12 cellular contexts compared by ENCODE assay signal in genomic region chr16:56851671-56852400, GRCh38. TPM values are rescaled to one million over a fixed set of nuclear protein-coding genes. Genes with fewer than 3 reads are reported as not detected.
A peak's percentile ranks its signal among the peaks of the same experiment; 100 is the strongest.
DNase-seq lines count a peak whose midpoint lies in the region; ATAC-seq, FAIRE-seq and TF ChIP-seq lines count a peak whose summit lies in the region.
"Had no signal": no experiment of that assay in that cellular context is flagged by ENCODE, and none has a peak within 500 bp of the region (broad histone marks: within the 10 kb centered on the region; RNA-seq: fewer than 3 reads in every experiment).

No MANE protein-coding gene starts in this region.

- no peak for FAIRE-seq in GM12878 (lab: Jason Lieb, UNC)
- FAIRE-seq in small intestine (lab: Jason Lieb, UNC): no peak

- CTCF ChIA-PET in Calu3 (lab: Charles Lee) (no interaction called here), GM12878 (lab: Yijun Ruan, JAX) (interaction anchor here (1.2 to 2.1 kb wide), 4 partner anchors 8 to 58 kb away, joined by 3 to 8 read pairs (median 5); no protein-coding TSS in a partner anchor)

- H3K4me1 Mint-ChIP-seq in Calu3 (ENCODE audit: low read depth, unreplicated experiment): peaks cover 3% of the 10 kb centered on the region

- TF ChIP-seq CTCF in Calu3 (IDR thresholded peaks at IDR 0.05; ENCODE audit: unreplicated experiment) (peak; percentile 23), KMS-11 (conservative IDR thresholded peaks at IDR 0.05; ENCODE audit: low read depth, low read length) (peak; percentile 65), GM12878 (IDR thresholded peaks at IDR 0.05 in 2 of 3, conservative IDR thresholded peaks at IDR 0.05 in 1 of 3; ENCODE audit: control insufficient read depth in 2 of 3, extremely low read depth in 1 of 3, insufficient read depth in 1 of 3, low read depth in 3 of 3, low read length in 3 of 3) (peak; percentile 20 to 52 (median 51); a peak in 5 of 6 replicates), lower lobe of right lung (IDR thresholded peaks at IDR 0.05) (peak; percentile 14), uterus (IDR thresholded peaks at IDR 0.05) (no peak), GM20000 (IDR thresholded peaks at IDR 0.05; ENCODE audit: extremely low read depth, missing control alignments) (no peak)

- H3K79me2 ChIP-seq in KMS-11 (ENCODE audit: insufficient read depth, low read depth) (no peaks in the 10 kb centered on the region), GM12878 (ENCODE audit: control insufficient read depth, insufficient read depth, low read length) (no peaks in the 10 kb centered on the region)

- H3K9me3 ChIP-seq in GM12878 (replicated peaks; ENCODE audit: control insufficient read depth, insufficient read depth, low read length) (no peaks in the 10 kb centered on the region), lower lobe of right lung (no peaks in the 10 kb centered on the region), small intestine (ENCODE audit: control insufficient read depth, low read depth) (no peaks in the 10 kb centered on the region), uterus (no peaks in the 10 kb centered on the region)
- H3K9me3 ChIP-seq: ascending aorta had no signal

- no peak for DNase-seq in Calu3
- no peak for DNase-seq in GM12878 (ENCODE audit: low read depth, low spot score)
- DNase-seq in lower lobe of right lung: no peak
- no peak for DNase-seq in NCI-H2196 treated with DMSO at 0.1 percent for 48 hours (lab: John Stamatoyannopoulos, UW; ENCODE audit: unreplicated experiment)
- no peak for DNase-seq in small intestine
- DNase-seq in uterus: no peak
- no peak for DNase-seq in GM20000 (ENCODE audit: low spot score)
- DNase-seq: NCI-H1436 had no signal

- TF ChIP-seq POLR2A in GM12878 (IDR thresholded peaks at IDR 0.05; ENCODE audit: low read depth, low read length): no peak
- TF ChIP-seq POLR2A in uterus (IDR thresholded peaks at IDR 0.05): no peak

- no peaks in the 10 kb centered on the region for H3K9me3 Mint-ChIP-seq in Calu3 (ENCODE audit: low read depth, unreplicated experiment)

- H3K36me3 ChIP-seq in KMS-11 (ENCODE audit: insufficient read depth): no peaks in the 10 kb centered on the region
- H3K36me3 ChIP-seq in GM12878 (ENCODE audit: control insufficient read depth in 2 of 2, insufficient read depth in 2 of 2, low read length in 1 of 2): no peaks in the 10 kb centered on the region
- H3K36me3 ChIP-seq in lower lobe of right lung: no peaks in the 10 kb centered on the region
- H3K36me3 ChIP-seq in small intestine (ENCODE audit: control insufficient read depth in 2 of 2, insufficient read depth in 2 of 2, low read length in 2 of 2): no peaks in the 10 kb centered on the region
- H3K36me3 ChIP-seq in uterus: no peaks in the 10 kb centered on the region
- H3K36me3 ChIP-seq: ascending aorta had no signal

- no peak overlapping the region for H3K4me3 Mint-ChIP-seq in Calu3 (ENCODE audit: low read depth, unreplicated experiment)

- POLR2A ChIA-PET in GM12878 (lab: Charles Lee): interaction anchor here (0.6 to 0.7 kb wide), 2 partner anchors 103 to 571 kb away, joined by 5 to 7 read pairs; no protein-coding TSS in a partner anchor

- H3K27me3 ChIP-seq in KMS-11 (ENCODE audit: insufficient read depth, low read depth) (no peaks in the 10 kb centered on the region), GM12878 (replicated peaks in 1 of 2; ENCODE audit: control insufficient read depth in 2 of 2, insufficient read depth in 2 of 2, low read length in 1 of 2) (no peaks in the 10 kb centered on the region), lower lobe of right lung (ENCODE audit: low read depth) (no peaks in the 10 kb centered on the region), small intestine (ENCODE audit: control insufficient read depth in 2 of 2, insufficient read depth in 2 of 2, low read length in 2 of 2) (no peaks in the 10 kb centered on the region), uterus (no peaks in the 10 kb centered on the region)
- H3K27me3 ChIP-seq: ascending aorta had no signal

- H4K20me1 ChIP-seq in KMS-11 (ENCODE audit: insufficient read depth): no peaks in the 10 kb centered on the region
- no peaks in the 10 kb centered on the region for H4K20me1 ChIP-seq in GM12878 (ENCODE audit: control insufficient read depth, insufficient read depth)

- RAD21 ChIA-PET in GM12878 (lab: Charles Lee; ENCODE audit: unreplicated experiment): no interaction called here

- TF ChIP-seq EP300 in GM12878 (IDR thresholded peaks at IDR 0.05; ENCODE audit: borderline replicate concordance in 1 of 2, control insufficient read depth in 1 of 2, low read depth in 2 of 2, low read length in 2 of 2): no peak

- 55% methylated on average over 8 of the region's 8 CpGs for WGBS in GM12878 (ENCODE audit: insufficient coverage, insufficient replicate concordance, low lambda C conversion rate, missing lambda C conversion rate)
- WGBS in small intestine, 3 donors: 68 to 75% (median 74%) methylated on average over 8 of the region's 8 CpGs

- TF ChIP-seq RAD21 in GM12878 (IDR thresholded peaks at IDR 0.05; ENCODE audit: insufficient read depth, low read depth, low read length): no peak

- in situ Hi-C loops in GM12878 (cut with MboI): no loop called here

- H3K4me1 ChIP-seq in KMS-11 (ENCODE audit: low read depth, poor library complexity, severe bottlenecking) (peaks cover 28% of the 10 kb centered on the region), GM12878 (ENCODE audit: control insufficient read depth, insufficient read depth, low read length) (peaks cover 9% of the 10 kb centered on the region; the same call in 1 of the 2 replicates), lower lobe of right lung (peaks cover 34% of the 10 kb centered on the region), small intestine (ENCODE audit: control insufficient read depth in 2 of 2, insufficient read depth in 1 of 2, low read depth in 1 of 2, low read length in 1 of 2) (no peaks in the 10 kb centered on the region), uterus (no peaks in the 10 kb centered on the region)

- no peak overlapping the region for H3K27ac ChIP-seq in KMS-11
- H3K27ac ChIP-seq in GM12878 (ENCODE audit: control insufficient read depth, insufficient read depth): no peak overlapping the region
- H3K27ac ChIP-seq in lower lobe of right lung: no peak overlapping the region
- no peak overlapping the region for H3K27ac ChIP-seq in small intestine (ENCODE audit: low read depth in 1 of 2, low read length in 1 of 2)
- H3K27ac ChIP-seq in uterus: no peak overlapping the region
- H3K27ac ChIP-seq: ascending aorta had no signal

- H3K9ac ChIP-seq in KMS-11 (no peak overlapping the region), GM12878 (ENCODE audit: control insufficient read depth, insufficient read depth, low read length) (no peak overlapping the region)

- ATAC-seq in GM12878 (no peak), lower lobe of right lung (no peak)

- intact Hi-C loops in Calu3 (cut with micrococcal nuclease; ENCODE audit: unreplicated experiment) (no loop called here), GM12878 (cut with micrococcal nuclease; ENCODE audit: unreplicated experiment) (no loop called here), lower lobe of right lung (cut with DNase I) (no loop called here), uterus (cut with DNase I; ENCODE audit: low total_unique reads) (no loop called here)

- no peaks in the 10 kb centered on the region for H3K27me3 Mint-ChIP-seq in Calu3 (ENCODE audit: unreplicated experiment)

- H3K36me3 Mint-ChIP-seq in Calu3 (ENCODE audit: insufficient read depth, unreplicated experiment): no peaks in the 10 kb centered on the region

- BruUV-seq in Calu3 (replicated peaks; lab: Mats Ljungman, UMichigan): no TSS peak
- no TSS peak for BruUV-seq in GM12878 (replicated peaks; lab: Mats Ljungman, UMichigan)

- H3K4me2 ChIP-seq in KMS-11 (no peak overlapping the region), GM12878 (ENCODE audit: control insufficient read depth, insufficient read depth) (no peak overlapping the region)

- SMC1A ChIA-PET in GM12878 (lab: Charles Lee; ENCODE audit: uncharacterized antibody, unreplicated experiment): interaction anchor here (1.0 to 1.3 kb wide), 2 partner anchors 10 to 85 kb away, joined by 3 to 5 read pairs; no protein-coding TSS in a partner anchor

- no peak overlapping the region for H3K4me3 ChIP-seq in KMS-11 (IDR thresholded peaks at IDR 0.05; ENCODE audit: insufficient read depth, low read depth, low read length)
- no peak overlapping the region for H3K4me3 ChIP-seq in GM12878
- no peak overlapping the region for H3K4me3 ChIP-seq in lower lobe of right lung
- no peak overlapping the region for H3K4me3 ChIP-seq in small intestine (ENCODE audit: low read depth in 1 of 2, low read length in 2 of 2)
- no peak overlapping the region for H3K4me3 ChIP-seq in uterus
- H3K4me3 ChIP-seq: ascending aorta had no signal

- no peak overlapping the region for H3K27ac Mint-ChIP-seq in Calu3 (ENCODE audit: unreplicated experiment)

- H2AFZ ChIP-seq in KMS-11 (ENCODE audit: low read depth): no peak overlapping the region
- H2AFZ ChIP-seq in GM12878 (ENCODE audit: control insufficient read depth, low read depth, low read length): no peak overlapping the region

RNA-seq across cellular contexts. Expression of gene SLC12A3, which starts 13.2 kb away (rescaled TPM):
- total RNA-seq in Calu3 (2022) (not detected in 2 replicates), GM12878 (2014; rRNA removed) (3.4 and 4.0 TPM in 2 replicates), GM12878 (2014; rRNA removed; fragmentation: Illumina TruSeq; extraction: Trizol) (2.8 and 3.5 TPM in 2 replicates), GM12878 (2021) (4.8 and 5.2 TPM in 2 replicates), lower lobe of right lung (not detected), uterus (under 1 TPM in 1 of 4 donors, not detected in 3; 0.14 TPM)
- 0.98 and 2.1 TPM in 2 replicates for total RNA-seq in GM12878 (2013; cell fraction: nucleolus; rRNA removed)
- polyA plus RNA-seq in GM12878 (2011; ENCODE audit: low read depth): 0.21 TPM
- polyA plus RNA-seq in GM12878 (2011; rRNA removed) (0.05 and 0.16 TPM in 2 replicates), GM12878 (2014; fragmentation: Illumina TruSeq; extraction: Trizol) (4.9 and 5.9 TPM in 2 replicates), GM12878 (2014; fragmentation: Nextera tagmentation; extraction: Ambion mirVana) (1 to 10 TPM in 1 of 2 experiments, under 1 TPM in 1; 0.95 to 1.0 TPM), GM12878 (2014; rRNA removed) (5.1 and 6.3 TPM in 2 replicates), GM12878 (2016; fragmentation: Nextera tagmentation; extraction: Ambion mirVana) (1 to 10 TPM; 2.8 TPM), small intestine (under 1 TPM in 1 of 3 donors, not detected in 2; 0.04 TPM)
- 0.10 and 0.16 TPM in 2 replicates for polyA plus RNA-seq in GM12878 (2011; cell fraction: cytosol; rRNA removed)
- 0.13 and 0.35 TPM in 2 replicates for polyA plus RNA-seq in GM12878 (2011; cell fraction: nucleus; rRNA removed)
- polyA plus RNA-seq in GM12878 (2012): 0.38 and 0.55 TPM in 2 replicates
- 0.21 and 0.22 TPM in 2 replicates for polyA minus RNA-seq in GM12878 (2011; rRNA and poly(A)+ RNA removed)
- polyA minus RNA-seq in GM12878 (2011; cell fraction: cytosol; rRNA and poly(A)+ RNA removed): 1.0 and 2.3 TPM in 2 replicates
- polyA minus RNA-seq in GM12878 (2011; cell fraction: nucleus; rRNA and poly(A)+ RNA removed): 0.29 TPM in 1 of 2 replicates, not detected in the other
- total RNA-seq: ascending aorta, skeletal muscle tissue, subcutaneous adipose tissue had no signal

Comparison
In these comparisons a context has a peak if more than half of its experiments do, and no peak if none do; other contexts are left out.
1. CTCF ChIP-seq: peak in Calu3 (single experiment), KMS-11 (single experiment), GM12878 (3 of 3) and lower lobe of right lung (single experiment); none in uterus (0 of 4) and GM20000 (single experiment).